In the genomic region with DNA sequence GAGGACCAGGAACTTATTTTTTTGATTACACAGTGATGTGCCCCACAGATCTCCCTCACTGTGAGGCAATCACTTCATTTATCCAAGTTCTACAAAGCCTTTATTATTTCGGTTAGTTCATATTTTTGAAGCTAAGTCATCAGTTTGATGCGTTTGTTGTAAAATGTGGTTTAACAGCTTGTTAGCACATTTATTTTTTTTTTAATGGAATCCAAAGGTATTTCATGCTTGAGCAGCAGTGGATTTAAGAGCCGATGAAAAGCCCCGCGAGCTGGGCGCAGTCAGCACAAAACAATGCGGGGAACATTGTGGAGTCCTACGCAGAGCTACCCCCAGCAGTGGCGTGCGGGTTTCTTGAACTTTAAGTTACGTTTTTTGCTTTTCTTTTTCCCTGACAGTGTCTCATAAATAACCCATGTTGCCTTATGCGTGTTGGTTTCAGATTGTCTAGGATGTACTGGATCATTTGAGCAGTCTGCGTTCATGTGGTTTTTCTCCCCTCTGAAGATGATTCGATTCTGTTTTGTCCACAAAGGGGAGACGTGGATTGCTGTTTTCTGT, we compare ENCODE assay signal across 10 cellular contexts.
DNase-seq lines count a peak whose midpoint lies in the region; ATAC-seq, FAIRE-seq and TF ChIP-seq lines count a peak whose summit lies in the region.
"Had no signal": no experiment of that assay in that cellular context is flagged by ENCODE, and none has a peak within 500 bp of the region (broad histone marks: within the 10 kb centered on the region; RNA-seq: fewer than 3 reads in every experiment).

No MANE protein-coding gene starts in this region.

- H3K4me1 Mint-ChIP-seq in activated CD8-positive, alpha-beta T cell treated with anti-CD3 and anti-CD28 coated beads for 36 hours (ENCODE audit: low read depth): no peaks in the 10 kb centered on the region
- H3K4me1 Mint-ChIP-seq: memory B cell had no signal

- no peak overlapping the region for H3K27ac Mint-ChIP-seq in activated CD8-positive, alpha-beta T cell treated with anti-CD3 and anti-CD28 coated beads for 36 hours
- H3K27ac Mint-ChIP-seq: memory B cell had no signal

- H3K36me3 ChIP-seq in neuronal stem cell (replicated peaks in 1 of 2; ENCODE audit: control insufficient read depth in 2 of 2, insufficient read depth in 2 of 2, low read length in 2 of 2): no peaks in the 10 kb centered on the region

- no peak overlapping the region for H3K9ac ChIP-seq in neuronal stem cell (ENCODE audit: low read depth, low read length, poor library complexity)

- H3K27me3 Mint-ChIP-seq in activated CD8-positive, alpha-beta T cell treated with anti-CD3 and anti-CD28 coated beads for 36 hours: no peaks in the 10 kb centered on the region
- H3K27me3 Mint-ChIP-seq: memory B cell had no signal

- H3K4ac ChIP-seq in neuronal stem cell (ENCODE audit: low read length): no peak overlapping the region

- H2BK120ac ChIP-seq in neuronal stem cell (ENCODE audit: low read depth, low read length): no peak overlapping the region

- no peak overlapping the region for H3K14ac ChIP-seq in neuronal stem cell (ENCODE audit: low read length)

- no peak overlapping the region for H2BK15ac ChIP-seq in neuronal stem cell (ENCODE audit: low read length)

- POLR2A ChIA-PET in activated CD8-positive, alpha-beta T cell treated with anti-CD3 and anti-CD28 coated beads for 36 hours (lab: Charles Lee): no interaction called here

- no peaks in the 10 kb centered on the region for H3K36me3 Mint-ChIP-seq in activated CD8-positive, alpha-beta T cell treated with anti-CD3 and anti-CD28 coated beads for 36 hours (ENCODE audit: low read depth)
- H3K36me3 Mint-ChIP-seq: memory B cell had no signal

- no peak overlapping the region for H4K91ac ChIP-seq in neuronal stem cell (ENCODE audit: low read depth, low read length, poor library complexity)

- no CpG with 5 or more reads among the region's 15 CpGs for WGBS in neuronal stem cell (ENCODE audit: extremely low coverage in 2 of 2, insufficient read length in 2 of 2, insufficient replicate concordance in 1 of 2), 2 donors

- H3K23ac ChIP-seq in neuronal stem cell (ENCODE audit: low read depth, low read length, poor library complexity): no peak overlapping the region

- no peak for TF ChIP-seq CTCF in fibroblast of mammary gland (conservative IDR thresholded peaks at IDR 0.05; ENCODE audit: control insufficient read depth, insufficient read depth, low read depth, low read length)
- TF ChIP-seq CTCF in activated CD8-positive, alpha-beta T cell treated with anti-CD3 and anti-CD28 coated beads for 36 hours (IDR thresholded peaks at IDR 0.05): no peak

- H2AK5ac ChIP-seq in neuronal stem cell (ENCODE audit: low read depth, low read length): no peak overlapping the region

- H3K9me3 Mint-ChIP-seq in activated CD8-positive, alpha-beta T cell treated with anti-CD3 and anti-CD28 coated beads for 36 hours: peaks cover 2% of the 10 kb centered on the region

- ATAC-seq in activated CD8-positive, alpha-beta T cell treated with anti-CD3 and anti-CD28 coated beads for 36 hours: no peak

- H2AFZ ChIP-seq in neuronal stem cell (ENCODE audit: low read length): peak overlapping the region; percentile 5

- intact Hi-C loops in activated CD8-positive, alpha-beta T cell treated with anti-CD3 and anti-CD28 coated beads for 36 hours (cut with micrococcal nuclease): no loop called here

- no peak overlapping the region for H4K8ac ChIP-seq in neuronal stem cell (ENCODE audit: low read depth, low read length)

- H3K79me1 ChIP-seq in neuronal stem cell (ENCODE audit: low read depth, low read length): no peaks in the 10 kb centered on the region

- H3K27me3 ChIP-seq in neuronal stem cell (ENCODE audit: control insufficient read depth in 3 of 3, insufficient read depth in 3 of 3, low read depth in 1 of 3, low read length in 3 of 3): no peaks in the 10 kb centered on the region

- in situ Hi-C loops in KBM-7 (cut with MboI; ENCODE audit: low pct_unique_long_range_greater_than_20kb, low sequenced_read_pairs): no loop called here

- FAIRE-seq in RCC 7860 (lab: Jason Lieb, UNC): peak; percentile 99

- no peak overlapping the region for H2BK12ac ChIP-seq in neuronal stem cell (ENCODE audit: low read length)

- CTCF ChIA-PET in activated CD8-positive, alpha-beta T cell treated with anti-CD3 and anti-CD28 coated beads for 36 hours (lab: Charles Lee): no interaction called here

- H3K4me3 ChIP-seq in fibroblast of mammary gland (ENCODE audit: control insufficient read depth, low read depth, low read length) (no peak overlapping the region), neuronal stem cell (ENCODE audit: low read length in 2 of 2) (no peak overlapping the region)

- no peak overlapping the region for H3K4me2 ChIP-seq in neuronal stem cell (ENCODE audit: insufficient read depth, low read length, poor library complexity, severe bottlenecking)

- H3K27ac ChIP-seq in neuronal stem cell (replicated peaks; ENCODE audit: low read length): no peak overlapping the region

- H3K18ac ChIP-seq in neuronal stem cell (ENCODE audit: low read length): no peak overlapping the region

- peak; percentile 49 for DNase-seq in AG08396 (ENCODE audit: low spot score)
- DNase-seq in RCC 7860 (ENCODE audit: low spot score): peak; percentile 98
- peak; percentile 78 for DNase-seq in fibroblast of mammary gland (ENCODE audit: low read depth)
- DNase-seq in neuronal stem cell (ENCODE audit: low spot score): no peak
- no peak for DNase-seq in activated CD4-positive, alpha-beta T cell treated with anti-CD3 and anti-CD28 coated beads for 48 hours
- no peak for DNase-seq in KBM-7
- no peak for DNase-seq in NCI-H82 treated with DMSO at 0.1 percent for 48 hours (lab: John Stamatoyannopoulos, UW; ENCODE audit: unreplicated experiment)
- no peak for DNase-seq in activated CD8-positive, alpha-beta T cell treated with anti-CD3 and anti-CD28 coated beads for 36 hours
- DNase-seq: cortex of kidney had no signal

- H3K9me3 ChIP-seq in neuronal stem cell (replicated peaks in 1 of 2; ENCODE audit: control insufficient read depth in 2 of 2, insufficient read depth in 1 of 2, low read depth in 1 of 2, low read length in 2 of 2): no peaks in the 10 kb centered on the region

- no peak overlapping the region for H2BK5ac ChIP-seq in neuronal stem cell (ENCODE audit: low read length)

- H3K4me1 ChIP-seq in neuronal stem cell (ENCODE audit: control insufficient read depth in 2 of 2, insufficient read depth in 1 of 2, low read depth in 1 of 2, low read length in 2 of 2): peaks cover 0 to 4% of the 10 kb centered on the region in 2 donors

- H3K4me3 Mint-ChIP-seq in activated CD8-positive, alpha-beta T cell treated with anti-CD3 and anti-CD28 coated beads for 36 hours: no peak overlapping the region
- H3K4me3 Mint-ChIP-seq: memory B cell had no signal

Comparison
In these comparisons a context has a peak if more than half of its experiments do, and no peak if none do; other contexts are left out.
1. DNase-seq: peak in AG08396 (single experiment), RCC 7860 (single experiment) and fibroblast of mammary gland (single experiment); none in neuronal stem cell (single experiment), activated CD4-positive, alpha-beta T cell treated with anti-CD3 and anti-CD28 coated beads for 48 hours (single experiment), KBM-7 (single experiment), NCI-H82 treated with DMSO at 0.1 percent for 48 hours (single experiment) and activated CD8-positive, alpha-beta T cell treated with anti-CD3 and anti-CD28 coated beads for 36 hours (single experiment).